In the genomic region with DNA sequence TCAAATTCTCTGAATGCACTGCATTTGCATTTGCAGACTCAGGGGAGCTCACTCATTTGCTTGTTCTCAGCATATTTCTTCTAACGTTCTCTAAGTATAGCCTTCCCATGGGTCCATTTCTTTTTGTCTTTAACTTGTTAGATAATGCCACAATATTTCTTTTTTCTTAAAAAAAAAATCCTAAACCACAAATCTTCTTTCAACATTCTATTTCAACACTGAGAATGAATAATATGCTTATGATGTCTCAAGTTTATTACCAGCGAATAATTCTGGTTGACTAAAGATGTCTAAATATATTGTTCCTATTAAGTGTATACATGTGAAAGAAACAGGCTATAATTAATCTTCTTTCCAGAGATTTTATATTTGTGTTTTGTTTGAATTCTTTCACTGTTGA, we compare ENCODE assay signal across 20 cellular contexts.
DNase-seq lines count a peak whose midpoint lies in the region; ATAC-seq, FAIRE-seq and TF ChIP-seq lines count a peak whose summit lies in the region.
"Had no signal": no experiment of that assay in that cellular context is flagged by ENCODE, and none has a peak within 500 bp of the region (broad histone marks: within the 10 kb centered on the region; RNA-seq: fewer than 3 reads in every experiment).

No MANE protein-coding gene starts in this region.

- CTCF ChIA-PET in activated naive CD4-positive, alpha-beta T cell treated with anti-CD3 and anti-CD28 coated beads for 36 hours (lab: Charles Lee) = no interaction called here

- H3K27ac Mint-ChIP-seq in activated naive CD4-positive, alpha-beta T cell treated with anti-CD3 and anti-CD28 coated beads for 36 hours = no peak overlapping the region
- H3K27ac Mint-ChIP-seq: activated CD4-positive, alpha-beta memory T cell treated with anti-CD3 and anti-CD28 coated beads, Interleukin-2, amount 10 ng/mL, durations not matched to agents 7 days and 5 days had no signal

- H3K27ac ChIP-seq in ascending aorta = peak overlapping the region; percentile 69 to 79
- peak overlapping the region; percentile 70 to 77 for H3K27ac ChIP-seq in thoracic aorta
- H3K27ac ChIP-seq: PC-9 had no signal

- H3K4me3 Mint-ChIP-seq in activated naive CD4-positive, alpha-beta T cell treated with anti-CD3 and anti-CD28 coated beads for 36 hours = no peak overlapping the region
- H3K4me3 Mint-ChIP-seq: activated CD4-positive, alpha-beta memory T cell treated with anti-CD3 and anti-CD28 coated beads, Interleukin-2, amount 10 ng/mL, durations not matched to agents 7 days and 5 days; brain; CD4-positive, alpha-beta memory T cell had no signal

- DNase-seq in HCEC 1CT (peak; percentile 16), ascending aorta (ENCODE audit: low spot score in 2 of 2) (no peak), left kidney (ENCODE audit: low read depth, low spot score) (peak; percentile 12), thoracic aorta (ENCODE audit: low spot score) (no peak), RCC 7860 (ENCODE audit: low spot score) (no peak), sciatic nerve (ENCODE audit: low spot score) (no peak)
- DNase-seq in activated T-cell treated with anti-CD3 and anti-CD28 coated beads, Interleukin-2, amount 50 U/mL, for 1 hour = no peak
- DNase-seq in activated naive CD4-positive, alpha-beta T cell treated with anti-CD3 and anti-CD28 coated beads for 36 hours = no peak
- DNase-seq: activated CD4-positive, alpha-beta memory T cell treated with anti-CD3 and anti-CD28 coated beads, Interleukin-2, amount 10 ng/mL, durations not matched to agents 7 days and 5 days; activated effector memory CD4-positive, alpha-beta T cell treated with anti-CD3 and anti-CD28 coated beads, Interleukin-2, amount 50 U/mL, for 16 hours; CD4-positive, alpha-beta memory T cell; DMS 273 treated with DMSO at 0.1 percent for 48 hours; effector CD4-positive, alpha-beta T cell; kidney; NCI-H1105; NCI-H2081; PC-9 had no signal

- H3K9me3 Mint-ChIP-seq in activated naive CD4-positive, alpha-beta T cell treated with anti-CD3 and anti-CD28 coated beads for 36 hours = no peaks in the 10 kb centered on the region
- H3K9me3 Mint-ChIP-seq: activated CD4-positive, alpha-beta memory T cell treated with anti-CD3 and anti-CD28 coated beads, Interleukin-2, amount 10 ng/mL, durations not matched to agents 7 days and 5 days; brain; CD4-positive, alpha-beta memory T cell had no signal

- ATAC-seq in thoracic aorta (ENCODE audit: insufficient number of reproducible peaks, low FRiP score, low read depth) (no peak), sciatic nerve (no peak)

- H3K27me3 ChIP-seq in ascending aorta (no peaks in the 10 kb centered on the region), thoracic aorta (replicated peaks; ENCODE audit: insufficient read depth) (no peaks in the 10 kb centered on the region)

- FAIRE-seq in RCC 7860 (lab: Jason Lieb, UNC) = no peak
- FAIRE-seq: kidney had no signal

- intact Hi-C loops in ascending aorta (cut with DNase I) = loop anchor here (10.0 kb wide), 1 partner anchor 1611 kb away; a partner anchor contains a TSS
- intact Hi-C loops in sciatic nerve (cut with DNase I) = no loop called here
- intact Hi-C loops in activated naive CD4-positive, alpha-beta T cell treated with anti-CD3 and anti-CD28 coated beads for 36 hours (cut with micrococcal nuclease) = no loop called here

- H3K36me3 ChIP-seq in ascending aorta (peaks cover 36 to 53% of the 10 kb centered on the region in 2 donors), thoracic aorta (peaks cover 25% of the 10 kb centered on the region)

- H3K9me3 ChIP-seq in ascending aorta = no peaks in the 10 kb centered on the region
- H3K9me3 ChIP-seq in thoracic aorta = no peaks in the 10 kb centered on the region

- peaks cover 1% of the 10 kb centered on the region for H3K4me1 Mint-ChIP-seq in activated naive CD4-positive, alpha-beta T cell treated with anti-CD3 and anti-CD28 coated beads for 36 hours (ENCODE audit: low read depth)
- H3K4me1 Mint-ChIP-seq: CD4-positive, alpha-beta memory T cell had no signal

- H3K4me3 ChIP-seq in ascending aorta = no peak overlapping the region
- H3K4me3 ChIP-seq in thoracic aorta = no peak overlapping the region
- H3K4me3 ChIP-seq: lung, PC-9, skin epidermis had no signal

- peaks cover 23% of the 10 kb centered on the region for H3K36me3 Mint-ChIP-seq in activated naive CD4-positive, alpha-beta T cell treated with anti-CD3 and anti-CD28 coated beads for 36 hours (ENCODE audit: low read depth)

- TF ChIP-seq CTCF in ascending aorta (IDR thresholded peaks at IDR 0.05) (no peak), thoracic aorta (IDR thresholded peaks at IDR 0.05) (no peak)

- H3K4me1 ChIP-seq in ascending aorta = peaks cover 0 to 7% of the 10 kb centered on the region in 2 donors
- H3K4me1 ChIP-seq in thoracic aorta (ENCODE audit: control insufficient read depth in 1 of 2, low read depth in 2 of 2) = peaks cover 3 to 26% of the 10 kb centered on the region in 2 donors

- no peaks in the 10 kb centered on the region for H3K27me3 Mint-ChIP-seq in activated naive CD4-positive, alpha-beta T cell treated with anti-CD3 and anti-CD28 coated beads for 36 hours (ENCODE audit: low read depth)
- H3K27me3 Mint-ChIP-seq: activated CD4-positive, alpha-beta memory T cell treated with anti-CD3 and anti-CD28 coated beads, Interleukin-2, amount 10 ng/mL, durations not matched to agents 7 days and 5 days; brain; CD4-positive, alpha-beta memory T cell had no signal

Comparison
In these comparisons a context has a peak if more than half of its experiments do, and no peak if none do; other contexts are left out.
1. DNase-seq: peak in HCEC 1CT (single experiment) and left kidney (single experiment); none in ascending aorta (0 of 2), thoracic aorta (single experiment), RCC 7860 (single experiment), sciatic nerve (single experiment), activated T-cell treated with anti-CD3 and anti-CD28 coated beads, Interleukin-2, amount 50 U/mL, for 1 hour (single experiment) and activated naive CD4-positive, alpha-beta T cell treated with anti-CD3 and anti-CD28 coated beads for 36 hours (single experiment).